ENCODE assay signal across 21 cellular contexts in the genomic region with DNA sequence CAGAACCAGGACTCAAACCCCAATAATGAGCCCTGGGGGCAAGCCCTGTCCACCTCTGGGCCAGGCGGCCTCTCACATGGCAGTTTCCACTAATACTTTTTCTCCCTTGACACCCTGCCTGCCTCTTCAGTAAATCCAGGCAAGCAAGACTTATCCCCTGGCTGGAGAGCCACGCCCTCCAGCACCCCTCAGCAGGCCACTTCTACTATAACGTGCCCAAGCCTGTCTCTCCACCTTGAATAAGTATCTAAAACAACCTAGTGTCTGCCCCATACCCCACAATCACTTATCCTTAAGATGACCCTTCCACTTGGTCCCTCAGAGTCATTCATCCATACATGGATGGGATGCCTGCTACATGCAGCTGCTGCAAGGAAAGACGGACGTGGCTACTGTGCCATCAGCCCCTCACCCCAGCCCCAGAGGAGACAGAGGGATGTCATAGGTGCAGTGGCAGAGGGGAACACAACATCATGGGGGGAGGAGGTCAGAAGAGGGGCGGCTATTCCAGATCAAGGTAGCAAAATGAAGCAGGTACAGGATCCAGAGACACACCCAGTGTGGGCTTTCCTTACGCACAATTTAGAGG.
A peak's percentile ranks its signal among the peaks of the same experiment; 100 is the strongest.
DNase-seq lines count a peak whose midpoint lies in the region; ATAC-seq and TF ChIP-seq lines count a peak whose summit lies in the region.
"Had no signal": no experiment of that assay in that cellular context is flagged by ENCODE, and none has a peak within 500 bp of the region (broad histone marks: within the 10 kb centered on the region; RNA-seq: fewer than 3 reads in every experiment).

No MANE protein-coding gene starts in this region.

- H3K4me3 ChIP-seq in transverse colon (no peak overlapping the region), right lobe of liver (no peak overlapping the region)
- H3K4me3 ChIP-seq: GM23248, lung, psoas muscle, SJSA1, skin epidermis had no signal

- intact Hi-C loops in transverse colon (cut with DNase I; ENCODE audit: low total_unique reads): no loop called here
- intact Hi-C loops in right lobe of liver (cut with DNase I): no loop called here

- H3K27ac ChIP-seq in transverse colon: peak overlapping the region; percentile 8 to 81 (median 50)
- no peak overlapping the region for H3K27ac ChIP-seq in right lobe of liver
- H3K27ac ChIP-seq: GM23248, psoas muscle, SJSA1, skin epidermis had no signal

- TF ChIP-seq CTCF in transverse colon (IDR thresholded peaks at IDR 0.05) (no peak), right lobe of liver (IDR thresholded peaks at IDR 0.05) (no peak)

- DNase-seq in NCI-H748 (lab: John Stamatoyannopoulos, UW; ENCODE audit: unreplicated experiment) (peak; percentile 3), NCI-H748 treated with DMSO at 0.1 percent for 48 hours (lab: John Stamatoyannopoulos, UW) (no peak), NCI-H510A (lab: John Stamatoyannopoulos, UW) (peak; percentile 53), transverse colon (no peak), right lobe of liver (no peak)
- no peak for DNase-seq in activated effector memory CD4-positive, alpha-beta T cell treated with anti-CD3 and anti-CD28 coated beads, Interleukin-2, amount 50 U/mL, for 16 hours
- DNase-seq: activated CD4-positive, alpha-beta T cell treated with anti-CD3 and anti-CD28 coated beads for 48 hours; aorta; Caco-2; GM23248; Kasumi-1; kidney glomerular epithelial cell; NCI-H1930; NCI-H446; psoas muscle; T-helper 2 cell had no signal

- H3K27me3 ChIP-seq in transverse colon (no peaks in the 10 kb centered on the region), right lobe of liver (no peaks in the 10 kb centered on the region)
- H3K27me3 ChIP-seq: SJSA1 had no signal

- no peaks in the 10 kb centered on the region for H3K9me3 ChIP-seq in transverse colon
- no peaks in the 10 kb centered on the region for H3K9me3 ChIP-seq in right lobe of liver
- H3K9me3 ChIP-seq: Caco-2, psoas muscle, SJSA1 had no signal

- ATAC-seq in esophagus mucosa (peak; percentile 47), GM21529 (IDR thresholded peaks at IDR 0.05; ENCODE audit: unreplicated experiment) (no peak), right lobe of liver (no peak)
- ATAC-seq: psoas muscle had no signal

- no peaks in the 10 kb centered on the region for H3K36me3 ChIP-seq in transverse colon
- no peaks in the 10 kb centered on the region for H3K36me3 ChIP-seq in right lobe of liver
- H3K36me3 ChIP-seq: SJSA1 had no signal

- TF ChIP-seq EP300 in transverse colon (IDR thresholded peaks at IDR 0.05; ENCODE audit: low read depth): no peak

- H3K4me1 ChIP-seq in transverse colon: peaks cover 33 to 70% (median 47%) of the 10 kb centered on the region in 4 donors
- peaks cover 0 to 7% (median 1%) of the 10 kb centered on the region in 4 donors for H3K4me1 ChIP-seq in right lobe of liver
- H3K4me1 ChIP-seq: Caco-2 had no signal

- 87 to 96% methylated on average over 2 to 7 of the region's 7 CpGs for WGBS in transverse colon (ENCODE audit: low coverage in 1 of 2), 2 donors
- 94% methylated on average over 5 of the region's 7 CpGs for WGBS in right lobe of liver (ENCODE audit: insufficient coverage, low coverage, low lambda C conversion rate, missing lambda C conversion rate)

- TF ChIP-seq POLR2A in transverse colon (IDR thresholded peaks at IDR 0.05): no peak
- TF ChIP-seq POLR2A in right lobe of liver (IDR thresholded peaks at IDR 0.05): no peak

- in situ Hi-C loops in transverse colon (cut with MboI; ENCODE audit: low pct_ligation_motif_present in 1 of 4, low pct_unique_long_range_greater_than_20kb in 1 of 4, low sequenced_read_pairs in 3 of 4): no loop called here

Comparison
In these comparisons a context has a peak if more than half of its experiments do, and no peak if none do; other contexts are left out.
1. DNase-seq: peak in NCI-H748 (single experiment) and NCI-H510A (single experiment); none in NCI-H748 treated with DMSO at 0.1 percent for 48 hours (single experiment), transverse colon (single experiment), activated effector memory CD4-positive, alpha-beta T cell treated with anti-CD3 and anti-CD28 coated beads, Interleukin-2, amount 50 U/mL, for 16 hours (single experiment) and right lobe of liver (0 of 3).
2. H3K27ac ChIP-seq: peak in transverse colon (4 of 4); none in right lobe of liver (0 of 3).